In genomic region chr11:115939104-115939503, GRCh38 we compare ENCODE assay signal across 16 cellular contexts.
DNase-seq lines count a peak whose midpoint lies in the region; ATAC-seq and TF ChIP-seq lines count a peak whose summit lies in the region.
"Had no signal": no experiment of that assay in that cellular context is flagged by ENCODE, and none has a peak within 500 bp of the region (broad histone marks: within the 10 kb centered on the region; RNA-seq: fewer than 3 reads in every experiment).

No MANE protein-coding gene starts in this region.

- no peak for ATAC-seq in GM18907 (IDR thresholded peaks at IDR 0.05; ENCODE audit: unreplicated experiment)
- ATAC-seq: activated naive CD8-positive, alpha-beta T cell treated with anti-CD3 and anti-CD28 coated beads, Interleukin-2, amount 50 U/mL, for 24 hours; PC-3; stimulated activated naive B cell treated with anti-CD40 and anti-IgM and Interleukin-4, amounts not matched to agents 10 μg/mL and 1 μg/mL and 100 μg/mL, for 72 hours had no signal

- POLR2A ChIA-PET in AG04450 (lab: Yijun Ruan, JAX), result interaction anchor here (0.5 to 1.4 kb wide), 3 partner anchors 13 to 239 kb away, joined by 3 to 5 read pairs (median 3); no protein-coding TSS in a partner anchor

- 1 to 2% methylated on average over 4 of the region's 4 CpGs for WGBS in GM23248 (ENCODE audit: low coverage in 1 of 2, low lambda C conversion rate in 2 of 2, missing lambda C conversion rate in 2 of 2), 2 experiments

- no peak overlapping the region for H3K4me3 ChIP-seq in AG04450 (ENCODE audit: low read depth, low read length)
- H3K4me3 ChIP-seq in KMS-11 (IDR thresholded peaks at IDR 0.05; ENCODE audit: insufficient read depth, low read depth, low read length), result no peak overlapping the region
- no peak overlapping the region for H3K4me3 ChIP-seq in astrocyte of the spinal cord (ENCODE audit: low read depth, low read length)
- no peak overlapping the region for H3K4me3 ChIP-seq in tibial artery
- H3K4me3 ChIP-seq in GM23248, result no peak overlapping the region
- H3K4me3 ChIP-seq: hepatocyte, SK-N-MC, tibial nerve had no signal

- peak; percentile 55 for DNase-seq in AG04450 (ENCODE audit: low read depth, low spot score)
- DNase-seq in astrocyte of the spinal cord (ENCODE audit: low read depth, low spot score), result peak; percentile 69
- DNase-seq in kidney glomerular epithelial cell (lab: John Stamatoyannopoulos, UW), result peak; percentile 85
- DNase-seq in tibial artery, result no peak
- no peak for DNase-seq in GM23248
- DNase-seq in SW 1271 (lab: John Stamatoyannopoulos, UW), result no peak
- DNase-seq: activated naive CD8-positive, alpha-beta T cell treated with anti-CD3 and anti-CD28 coated beads, Interleukin-2, amount 50 U/mL, for 24 hours; effector memory CD4-positive, alpha-beta T cell; PC-3; stimulated activated naive B cell treated with anti-CD40 and anti-IgM and Interleukin-4, amounts not matched to agents 10 μg/mL and 1 μg/mL and 100 μg/mL, for 72 hours had no signal

- H3K9me3 ChIP-seq in AG04450 (ENCODE audit: control insufficient read depth, insufficient read depth, low read length) (no peaks in the 10 kb centered on the region), tibial artery (no peaks in the 10 kb centered on the region), GM23248 (ENCODE audit: low read depth) (no peaks in the 10 kb centered on the region)
- H3K9me3 ChIP-seq: tibial nerve had no signal

- TF ChIP-seq CTCF in AG04450 (IDR thresholded peaks at IDR 0.05; ENCODE audit: low read depth, low read length) (no peak), KMS-11 (conservative IDR thresholded peaks at IDR 0.05; ENCODE audit: low read depth, low read length) (no peak), astrocyte of the spinal cord (IDR thresholded peaks at IDR 0.05; ENCODE audit: low read depth, low read length) (no peak), tibial artery (IDR thresholded peaks at IDR 0.05) (no peak)

- intact Hi-C loops in tibial artery (cut with DNase I; ENCODE audit: low total_unique reads), result no loop called here

- H2AFZ ChIP-seq in KMS-11 (ENCODE audit: low read depth), result no peak overlapping the region
- H2AFZ ChIP-seq in GM23248, result no peak overlapping the region
- H2AFZ ChIP-seq: hepatocyte had no signal

- no peak overlapping the region for H3K9ac ChIP-seq in KMS-11
- no peak overlapping the region for H3K9ac ChIP-seq in GM23248

- no peaks in the 10 kb centered on the region for H4K20me1 ChIP-seq in KMS-11 (ENCODE audit: insufficient read depth)
- no peaks in the 10 kb centered on the region for H4K20me1 ChIP-seq in GM23248 (ENCODE audit: insufficient read depth)

- in situ Hi-C loops in astrocyte of the spinal cord (cut with HindIII; ENCODE audit: low sequenced_read_pairs) (no loop called here), GM23248 (cut with MboI) (no loop called here)

- H3K4me2 ChIP-seq in KMS-11, result peak overlapping the region; percentile 59; the same call in 1 of the 2 replicates
- no peak overlapping the region for H3K4me2 ChIP-seq in GM23248 (ENCODE audit: unreplicated experiment)
- H3K4me2 ChIP-seq: hepatocyte had no signal

- H3K27me3 ChIP-seq in AG04450 (ENCODE audit: control insufficient read depth, insufficient read depth, low read length), result peaks cover 6% of the 10 kb centered on the region
- peaks cover 8% of the 10 kb centered on the region; the same call in 1 of the 2 replicates for H3K27me3 ChIP-seq in KMS-11 (ENCODE audit: insufficient read depth, low read depth)
- H3K27me3 ChIP-seq in tibial artery, result peaks cover 0 to 4% of the 10 kb centered on the region in 2 donors
- H3K27me3 ChIP-seq in GM23248 (replicated peaks; ENCODE audit: insufficient read depth), result no peaks in the 10 kb centered on the region
- H3K27me3 ChIP-seq: tibial nerve had no signal

- H3K79me2 ChIP-seq in KMS-11 (ENCODE audit: insufficient read depth, low read depth) (no peaks in the 10 kb centered on the region), GM23248 (ENCODE audit: insufficient read depth) (no peaks in the 10 kb centered on the region)
- H3K79me2 ChIP-seq: hepatocyte had no signal

- CTCF ChIA-PET in AG04450 (lab: Charles Lee), result interaction anchor here (1.6 kb wide), 1 partner anchor 12 kb away, joined by 3 read pairs; no protein-coding TSS in a partner anchor

- no peaks in the 10 kb centered on the region for H3K36me3 ChIP-seq in KMS-11 (ENCODE audit: insufficient read depth)
- no peaks in the 10 kb centered on the region for H3K36me3 ChIP-seq in tibial artery
- no peaks in the 10 kb centered on the region for H3K36me3 ChIP-seq in GM23248 (ENCODE audit: low read depth)
- H3K36me3 ChIP-seq: tibial nerve had no signal

- H3K27ac ChIP-seq in AG04450 (ENCODE audit: low read depth, low read length), result no peak overlapping the region
- H3K27ac ChIP-seq in KMS-11, result no peak overlapping the region
- H3K27ac ChIP-seq in tibial artery, result no peak overlapping the region
- no peak overlapping the region for H3K27ac ChIP-seq in GM23248
- H3K27ac ChIP-seq: C4-2B, hepatocyte, SK-N-MC, tibial nerve had no signal

- H3K9me2 ChIP-seq in GM23248 (ENCODE audit: insufficient read depth), result no peaks in the 10 kb centered on the region

- peaks cover 19% of the 10 kb centered on the region for H3K4me1 ChIP-seq in KMS-11 (ENCODE audit: low read depth, poor library complexity, severe bottlenecking)
- no peaks in the 10 kb centered on the region for H3K4me1 ChIP-seq in tibial artery
- no peaks in the 10 kb centered on the region for H3K4me1 ChIP-seq in GM23248 (ENCODE audit: insufficient read depth)

- H3F3A ChIP-seq in GM23248 (ENCODE audit: insufficient read depth), result no peaks in the 10 kb centered on the region

Comparison
In these comparisons a context has a peak if more than half of its experiments do, and no peak if none do; other contexts are left out.
1. DNase-seq: peak in AG04450 (single experiment), astrocyte of the spinal cord (single experiment) and kidney glomerular epithelial cell (single experiment); none in tibial artery (0 of 2), GM23248 (single experiment) and SW 1271 (0 of 2).